1 cellular context compared by ENCODE assay signal in the genomic region with DNA sequence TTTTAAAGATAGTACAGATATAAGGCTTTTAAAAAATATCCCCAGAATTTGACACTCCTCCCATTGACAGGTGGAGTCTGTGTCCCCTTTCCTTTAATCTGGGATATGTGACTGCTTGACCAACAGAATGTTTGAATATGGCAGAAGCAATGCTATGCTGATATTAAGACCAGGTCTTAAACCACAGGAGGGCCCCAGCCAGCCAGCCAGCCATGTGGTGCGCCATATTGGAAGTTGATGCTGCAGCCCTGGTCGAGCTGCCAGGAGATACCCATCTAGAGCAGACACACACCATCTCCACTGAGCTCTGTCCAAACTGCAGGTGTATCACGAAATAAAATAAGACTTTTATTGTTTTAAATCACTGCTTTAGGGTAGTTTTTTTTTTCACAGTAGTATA.
A peak's percentile ranks its signal among the peaks of the same experiment; 100 is the strongest.
TF ChIP-seq lines count a peak whose summit lies in the region.

No MANE protein-coding gene starts in this region.

TF ChIP-seq in GM12878, 131 proteins besides CTCF, POLR2A, EP300 and RAD21:
- TF ChIP-seq PBX3 (IDR thresholded peaks at IDR 0.05; ENCODE audit: insufficient replicate concordance, low read depth, low read length) (no peak), JUNB (IDR thresholded peaks at IDR 0.05) (no peak), PRDM15 (CRISPR knock-in tag; IDR thresholded peaks at IDR 0.05) (0 out of 2 replicates have a peak, but pooled peaks have one; percentile 51), SIX5 (IDR thresholded peaks at IDR 0.05; ENCODE audit: low read depth, low read length, severe bottlenecking) (no peak), ZBED1 (IDR thresholded peaks at IDR 0.05; ENCODE audit: borderline replicate concordance) (no peak), SRF (IDR thresholded peaks at IDR 0.05; ENCODE audit: low read depth in 2 of 2, low read length in 2 of 2) (no peak), SMC3 (IDR thresholded peaks at IDR 0.05; ENCODE audit: borderline replicate concordance, low read length) (no peak), CEBPB (IDR thresholded peaks at IDR 0.05; ENCODE audit: borderline replicate concordance in 1 of 2, low read depth in 2 of 2, low read length in 2 of 2) (no peak), RB1 (IDR thresholded peaks at IDR 0.05; ENCODE audit: borderline replicate concordance) (no peak), CEBPZ (IDR thresholded peaks at IDR 0.05; ENCODE audit: low read depth, low read length) (no peak), NR2C1 (IDR thresholded peaks at IDR 0.05) (no peak), ZNF592 (IDR thresholded peaks at IDR 0.05) (0 out of 2 replicates have a peak, but pooled peaks have one; percentile 66), PAX5 (IDR thresholded peaks at IDR 0.05; ENCODE audit: borderline replicate concordance, low read depth, low read length) (no peak), NRF1 (conservative IDR thresholded peaks at IDR 0.05; ENCODE audit: low read depth, low read length) (no peak), MEF2A (IDR thresholded peaks at IDR 0.05; ENCODE audit: insufficient read depth, low read depth, low read length) (no peak), NBN (IDR thresholded peaks at IDR 0.05) (no peak), USF1 (IDR thresholded peaks at IDR 0.05; ENCODE audit: borderline replicate concordance, extremely low read length, insufficient read depth, low read depth, low read length) (no peak), SUZ12 (IDR thresholded peaks at IDR 0.05; ENCODE audit: unreplicated experiment) (no peak), SMAD1 (IDR thresholded peaks at IDR 0.05; ENCODE audit: low read depth, partially characterized antibody) (no peak), TCF3 (IDR thresholded peaks at IDR 0.05; ENCODE audit: borderline replicate concordance, insufficient read depth, low read depth, low read length) (no peak), ZNF687 (IDR thresholded peaks at IDR 0.05) (no peak), ZSCAN29 (IDR thresholded peaks at IDR 0.05) (no peak), YY1 (IDR thresholded peaks at IDR 0.05; ENCODE audit: low read depth, low read length) (peak; percentile 69; the same call in 1 of the 2 replicates), RFX5 (IDR thresholded peaks at IDR 0.05; ENCODE audit: low read depth, low read length) (no peak), USF2 (IDR thresholded peaks at IDR 0.05; ENCODE audit: borderline replicate concordance, low read depth, low read length) (no peak)
- TF ChIP-seq, protein P1, sequence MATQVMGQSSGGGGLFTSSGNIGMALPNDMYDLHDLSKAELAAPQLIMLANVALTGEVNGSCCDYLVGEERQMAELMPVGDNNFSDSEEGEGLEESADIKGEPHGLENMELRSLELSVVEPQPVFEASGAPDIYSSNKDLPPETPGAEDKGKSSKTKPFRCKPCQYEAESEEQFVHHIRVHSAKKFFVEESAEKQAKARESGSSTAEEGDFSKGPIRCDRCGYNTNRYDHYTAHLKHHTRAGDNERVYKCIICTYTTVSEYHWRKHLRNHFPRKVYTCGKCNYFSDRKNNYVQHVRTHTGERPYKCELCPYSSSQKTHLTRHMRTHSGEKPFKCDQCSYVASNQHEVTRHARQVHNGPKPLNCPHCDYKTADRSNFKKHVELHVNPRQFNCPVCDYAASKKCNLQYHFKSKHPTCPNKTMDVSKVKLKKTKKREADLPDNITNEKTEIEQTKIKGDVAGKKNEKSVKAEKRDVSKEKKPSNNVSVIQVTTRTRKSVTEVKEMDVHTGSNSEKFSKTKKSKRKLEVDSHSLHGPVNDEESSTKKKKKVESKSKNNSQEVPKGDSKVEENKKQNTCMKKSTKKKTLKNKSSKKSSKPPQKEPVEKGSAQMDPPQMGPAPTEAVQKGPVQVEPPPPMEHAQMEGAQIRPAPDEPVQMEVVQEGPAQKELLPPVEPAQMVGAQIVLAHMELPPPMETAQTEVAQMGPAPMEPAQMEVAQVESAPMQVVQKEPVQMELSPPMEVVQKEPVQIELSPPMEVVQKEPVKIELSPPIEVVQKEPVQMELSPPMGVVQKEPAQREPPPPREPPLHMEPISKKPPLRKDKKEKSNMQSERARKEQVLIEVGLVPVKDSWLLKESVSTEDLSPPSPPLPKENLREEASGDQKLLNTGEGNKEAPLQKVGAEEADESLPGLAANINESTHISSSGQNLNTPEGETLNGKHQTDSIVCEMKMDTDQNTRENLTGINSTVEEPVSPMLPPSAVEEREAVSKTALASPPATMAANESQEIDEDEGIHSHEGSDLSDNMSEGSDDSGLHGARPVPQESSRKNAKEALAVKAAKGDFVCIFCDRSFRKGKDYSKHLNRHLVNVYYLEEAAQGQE (IDR thresholded peaks at IDR 0.05; ENCODE audit: low read depth, low read length) = no peak
TF ChIP-seq in GM12878: peak in this region for 3.
